In genomic region chr1:19424651-19425570, GRCh38 we compare ENCODE assay signal across 9 cellular contexts.
DNase-seq lines count a peak whose midpoint lies in the region; ATAC-seq and TF ChIP-seq lines count a peak whose summit lies in the region.
"Had no signal": no experiment of that assay in that cellular context is flagged by ENCODE, and none has a peak within 500 bp of the region (broad histone marks: within the 10 kb centered on the region; RNA-seq: fewer than 3 reads in every experiment).

No MANE protein-coding gene starts in this region.

- no peak for DNase-seq in activated naive CD4-positive, alpha-beta T cell treated with Interleukin-2 at 50 U/mL for 16 hours
- DNase-seq in naive thymus-derived CD8-positive, alpha-beta T cell: no peak
- DNase-seq in vagina (ENCODE audit: extremely low spot score in 2 of 2) (no peak), HT-29 (ENCODE audit: low spot score) (no peak)
- DNase-seq: pancreas had no signal

- H3K4me1 Mint-ChIP-seq in activated naive CD4-positive, alpha-beta T cell treated with anti-CD3 and anti-CD28 coated beads, Interleukin-2, amount 50 U/mL, for 24 hours: peaks cover 84% of the 10 kb centered on the region
- H3K4me1 Mint-ChIP-seq in naive thymus-derived CD8-positive, alpha-beta T cell: peaks cover 56 to 92% (median 90%) of the 10 kb centered on the region in 4 donors

- peak overlapping the region; percentile 76 for H3K27ac Mint-ChIP-seq in activated naive CD4-positive, alpha-beta T cell treated with anti-CD3 and anti-CD28 coated beads, Interleukin-2, amount 50 U/mL, for 24 hours
- H3K27ac Mint-ChIP-seq in naive thymus-derived CD8-positive, alpha-beta T cell: peak overlapping the region; percentile 64 to 93 (median 82)

- POLR2A ChIA-PET in naive thymus-derived CD8-positive, alpha-beta T cell (lab: Charles Lee): no interaction called here

- ATAC-seq in naive thymus-derived CD8-positive, alpha-beta T cell: no peak
- ATAC-seq in HG03457 (IDR thresholded peaks at IDR 0.05; ENCODE audit: unreplicated experiment) (no peak), GM21447 (IDR thresholded peaks at IDR 0.05; ENCODE audit: unreplicated experiment) (no peak)

- no peak overlapping the region for H3K4me3 Mint-ChIP-seq in activated naive CD4-positive, alpha-beta T cell treated with anti-CD3 and anti-CD28 coated beads, Interleukin-2, amount 50 U/mL, for 24 hours
- H3K4me3 Mint-ChIP-seq in naive thymus-derived CD8-positive, alpha-beta T cell: peak overlapping the region in 6 of 10 donors; percentile 20 to 60 (median 32)

- no peaks in the 10 kb centered on the region for H3K27me3 Mint-ChIP-seq in activated naive CD4-positive, alpha-beta T cell treated with anti-CD3 and anti-CD28 coated beads, Interleukin-2, amount 50 U/mL, for 24 hours
- H3K27me3 Mint-ChIP-seq in naive thymus-derived CD8-positive, alpha-beta T cell: no peaks in the 10 kb centered on the region

- no peaks in the 10 kb centered on the region for H3K27me3 ChIP-seq in vagina
- H3K27me3 ChIP-seq: pancreas had no signal

- TF ChIP-seq POLR2A in vagina (IDR thresholded peaks at IDR 0.05): no peak

- H3K4me3 ChIP-seq in vagina: no peak overlapping the region
- H3K4me3 ChIP-seq: pancreas had no signal

- no peaks in the 10 kb centered on the region for H3K9me3 Mint-ChIP-seq in activated naive CD4-positive, alpha-beta T cell treated with anti-CD3 and anti-CD28 coated beads, Interleukin-2, amount 50 U/mL, for 24 hours
- H3K9me3 Mint-ChIP-seq in naive thymus-derived CD8-positive, alpha-beta T cell: no peaks in the 10 kb centered on the region

- H3K27ac ChIP-seq in cingulate gyrus (ENCODE audit: low read depth, low read length): peak overlapping the region; percentile 79
- peak overlapping the region; percentile 86 for H3K27ac ChIP-seq in vagina
- H3K27ac ChIP-seq: pancreas had no signal

- intact Hi-C loops in vagina (cut with DNase I): no loop called here

- TF ChIP-seq CTCF in vagina (IDR thresholded peaks at IDR 0.05): no peak

- no peaks in the 10 kb centered on the region for H3K9me3 ChIP-seq in vagina
- H3K9me3 ChIP-seq: pancreas had no signal

- peaks cover 100% of the 10 kb centered on the region for H3K4me1 ChIP-seq in vagina

- no peaks in the 10 kb centered on the region for H3K36me3 Mint-ChIP-seq in activated naive CD4-positive, alpha-beta T cell treated with anti-CD3 and anti-CD28 coated beads, Interleukin-2, amount 50 U/mL, for 24 hours
- peaks cover 0 to 36% (median 0%) of the 10 kb centered on the region in 3 donors for H3K36me3 Mint-ChIP-seq in naive thymus-derived CD8-positive, alpha-beta T cell

- no peaks in the 10 kb centered on the region for H3K36me3 ChIP-seq in vagina
- H3K36me3 ChIP-seq: pancreas had no signal
